Comparison of ENCODE assay signal across 8 cellular contexts in genomic region chr2:152421521-152422367, GRCh38.
DNase-seq lines count a peak whose midpoint lies in the region; ATAC-seq and TF ChIP-seq lines count a peak whose summit lies in the region.

No MANE protein-coding gene starts in this region.

- no peak for TF ChIP-seq EP300 in esophagus muscularis mucosa (IDR thresholded peaks at IDR 0.05)

- no peak overlapping the region for H3K4me3 Mint-ChIP-seq in osteocyte (ENCODE audit: unreplicated experiment)

- no peaks in the 10 kb centered on the region for H3K9me3 Mint-ChIP-seq in osteocyte (ENCODE audit: unreplicated experiment)

- no peak for TF ChIP-seq POLR2A in esophagus muscularis mucosa (IDR thresholded peaks at IDR 0.05; ENCODE audit: low read depth)

- no peaks in the 10 kb centered on the region for H3K9me3 ChIP-seq in esophagus muscularis mucosa

- no peak overlapping the region for H3K4me3 ChIP-seq in esophagus muscularis mucosa

- H3K36me3 ChIP-seq in esophagus muscularis mucosa = no peaks in the 10 kb centered on the region

- H3K27me3 Mint-ChIP-seq in osteocyte (ENCODE audit: unreplicated experiment) = no peaks in the 10 kb centered on the region

- TF ChIP-seq CTCF in esophagus muscularis mucosa (IDR thresholded peaks at IDR 0.05) = no peak
- TF ChIP-seq CTCF in osteocyte (IDR thresholded peaks at IDR 0.05) = no peak

- 48% methylated on average over 8 of the region's 8 CpGs for WGBS in esophagus muscularis mucosa

- peak; percentile 20 for DNase-seq in stimulated activated CD4-positive, alpha-beta T cell treated with anti-CD3 and anti-CD28 coated beads, Interleukin-1b, Interleukin-23, amount 100 ng/mL, for 48 hours
- DNase-seq in stimulated activated CD4-positive, alpha-beta T cell treated with anti-CD3 and anti-CD28 coated beads, Interleukin-12 subunit alpha, Interleukin-12 subunit beta, amount 100 ng/mL, for 4 hours = no peak
- DNase-seq in SIG-M5 (lab: John Stamatoyannopoulos, UW) = peak; percentile 78
- no peak for DNase-seq in esophagus muscularis mucosa (ENCODE audit: extremely low spot score)
- DNase-seq in osteocyte (ENCODE audit: extremely low spot score, unreplicated experiment) = no peak
- DNase-seq in cerebellum (ENCODE audit: low spot score) = no peak
- DNase-seq in globus pallidus (ENCODE audit: low spot score) = no peak

- H3K36me3 Mint-ChIP-seq in osteocyte (ENCODE audit: unreplicated experiment) = peaks cover 4% of the 10 kb centered on the region

- H3K27ac Mint-ChIP-seq in osteocyte (ENCODE audit: unreplicated experiment) = peak overlapping the region; percentile 87

- intact Hi-C loops in esophagus muscularis mucosa (cut with DNase I) = no loop called here

- no peaks in the 10 kb centered on the region for H3K27me3 ChIP-seq in esophagus muscularis mucosa

- H3K4me1 ChIP-seq in esophagus muscularis mucosa = peaks cover 13 to 21% (median 20%) of the 10 kb centered on the region in 4 donors

- H3K4me1 Mint-ChIP-seq in osteocyte (ENCODE audit: unreplicated experiment) = peaks cover 39% of the 10 kb centered on the region

- ATAC-seq in HG03175 (IDR thresholded peaks at IDR 0.05; ENCODE audit: unreplicated experiment) = peak; percentile 93

- peak overlapping the region; percentile 4 to 56 (median 44) for H3K27ac ChIP-seq in esophagus muscularis mucosa (replicated peaks in 1 of 4)

Comparison
In these comparisons a context has a peak if more than half of its experiments do, and no peak if none do; other contexts are left out.
1. DNase-seq: peak in stimulated activated CD4-positive, alpha-beta T cell treated with anti-CD3 and anti-CD28 coated beads, Interleukin-1b, Interleukin-23, amount 100 ng/mL, for 48 hours (single experiment) and SIG-M5 (single experiment); none in stimulated activated CD4-positive, alpha-beta T cell treated with anti-CD3 and anti-CD28 coated beads, Interleukin-12 subunit alpha, Interleukin-12 subunit beta, amount 100 ng/mL, for 4 hours (single experiment), esophagus muscularis mucosa (single experiment), osteocyte (single experiment), cerebellum (single experiment) and globus pallidus (single experiment).